19 cellular contexts compared by ENCODE assay signal in the genomic region with DNA sequence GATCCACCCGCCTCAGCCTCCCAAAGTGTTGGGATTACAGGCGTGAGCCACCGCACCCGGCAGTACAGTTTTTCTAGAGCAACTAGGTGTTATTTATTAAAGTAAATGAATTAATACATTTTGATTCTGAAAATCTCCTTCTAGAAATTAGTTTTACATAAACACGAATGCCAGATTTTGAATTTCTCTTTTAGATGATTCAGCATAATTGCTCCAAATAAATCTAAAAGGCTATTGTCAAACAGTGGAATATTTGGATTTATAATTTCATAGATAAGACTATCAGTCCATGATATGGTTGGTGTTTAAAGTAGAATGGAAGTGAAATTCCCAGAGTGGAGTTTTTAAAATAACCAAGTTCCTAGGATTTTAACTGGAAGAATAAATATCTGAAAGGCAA. TPM values are rescaled to one million over a fixed set of nuclear protein-coding genes. Genes with fewer than 3 reads are reported as not detected.
DNase-seq lines count a peak whose midpoint lies in the region; ATAC-seq, FAIRE-seq and TF ChIP-seq lines count a peak whose summit lies in the region.
"Had no signal": no experiment of that assay in that cellular context is flagged by ENCODE, and none has a peak within 500 bp of the region (broad histone marks: within the 10 kb centered on the region; RNA-seq: fewer than 3 reads in every experiment).

No MANE protein-coding gene starts in this region.

- H3K79me2 ChIP-seq in PC-9 (ENCODE audit: low read depth): peaks cover 31% of the 10 kb centered on the region

- H3K9me3 ChIP-seq in A549 (peaks cover 4% of the 10 kb centered on the region; the same call in 1 of the 3 replicates), PC-9 (ENCODE audit: insufficient read depth, low read depth) (0 out of 2 replicates have a peak, but pooled peaks cover 3% of the 10 kb centered on the region)
- no peaks in the 10 kb centered on the region for H3K9me3 ChIP-seq in CD4-positive, alpha-beta T cell (ENCODE audit: control insufficient read depth, low read length)
- H3K9me3 ChIP-seq: BE2C, MG63, thoracic aorta had no signal

- H3K27ac ChIP-seq in A549: no peak overlapping the region; a peak in 1 of 6 replicates
- H3K27ac ChIP-seq in CD4-positive, alpha-beta T cell (ENCODE audit: low read depth, low read length): no peak overlapping the region
- peak overlapping the region; percentile 91; the same call in 1 of the 2 replicates for H3K27ac ChIP-seq in PC-9
- H3K27ac ChIP-seq: skin epidermis, thoracic aorta had no signal

- no peaks in the 10 kb centered on the region for H3K9me2 ChIP-seq in PC-9 (ENCODE audit: insufficient read depth)

- H3F3A ChIP-seq in PC-9 (ENCODE audit: insufficient read depth, low read depth): peaks cover 13% of the 10 kb centered on the region

- H3K4me3 ChIP-seq in A549: no peak overlapping the region
- peak overlapping the region; percentile 94; the same call in 1 of the 2 replicates for H3K4me3 ChIP-seq in PC-9
- H3K4me3 ChIP-seq: skin epidermis had no signal

- ATAC-seq in A549: no peak
- no peak for ATAC-seq in CD4-positive, alpha-beta T cell (ENCODE audit: poor library complexity)

- H4K20me1 ChIP-seq in PC-9 (ENCODE audit: insufficient read depth): no peaks in the 10 kb centered on the region

- BruUV-seq in PC-9 (replicated peaks; lab: Mats Ljungman, UMichigan): no TSS peak

- H2AFZ ChIP-seq in PC-9: peak overlapping the region; percentile 99; the same call in 1 of the 2 replicates

- peaks cover 18% of the 10 kb centered on the region for H3K36me3 ChIP-seq in PC-9 (ENCODE audit: low read depth)
- H3K36me3 ChIP-seq: thoracic aorta had no signal

- H3K4me3 Mint-ChIP-seq in CD4-positive, alpha-beta T cell: peak overlapping the region; percentile 88
- peak overlapping the region; percentile 83 for H3K4me3 Mint-ChIP-seq in mesothelial cell of epicardium

- POLR2A ChIA-PET in A549 (lab: Yijun Ruan, JAX) (no interaction called here), PC-9 (lab: Charles Lee; ENCODE audit: unreplicated experiment) (no interaction called here)
- POLR2A ChIA-PET in CD4-positive, alpha-beta T cell (lab: Charles Lee): interaction anchor here (0.7 kb wide), 1 partner anchor 32 kb away, joined by 3 read pairs; no protein-coding TSS in a partner anchor

- no peak for TF ChIP-seq POLR2A in A549 (IDR thresholded peaks at IDR 0.05; ENCODE audit: low read length)

- peak overlapping the region; percentile 82 for H3K27ac Mint-ChIP-seq in CD4-positive, alpha-beta T cell
- H3K27ac Mint-ChIP-seq in mesothelial cell of epicardium: no peak overlapping the region

- peaks cover 43% of the 10 kb centered on the region for H3K4me1 Mint-ChIP-seq in CD4-positive, alpha-beta T cell (ENCODE audit: low read depth)
- H3K4me1 Mint-ChIP-seq in mesothelial cell of epicardium: peaks cover 18% of the 10 kb centered on the region

- H3K9me3 Mint-ChIP-seq in CD4-positive, alpha-beta T cell: no peaks in the 10 kb centered on the region
- H3K9me3 Mint-ChIP-seq in mesothelial cell of epicardium: peaks cover 9% of the 10 kb centered on the region

- DNase-seq in A549 (ENCODE audit: low read depth in 1 of 2, low spot score in 1 of 2) (no peak), PC-9 (no peak), mesothelial cell of epicardium (ENCODE audit: low spot score in 2 of 2, unreplicated experiment in 2 of 2) (no peak), NCI-H2196 treated with DMSO at 0.1 percent for 48 hours (lab: John Stamatoyannopoulos, UW; ENCODE audit: unreplicated experiment) (no peak), SHP77 (lab: John Stamatoyannopoulos, UW) (no peak)
- no peak for DNase-seq in CD4-positive, alpha-beta T cell
- no peak for DNase-seq in effector CD4-positive, alpha-beta T cell
- DNase-seq: activated CD4-positive, alpha-beta T cell treated with anti-CD3 and anti-CD28 coated beads for 48 hours; activated T-cell treated with anti-CD3 and anti-CD28 coated beads, Interleukin-2, amount 50 U/mL, for 1 hour; BE2C; DMS153; effector CD8-positive, alpha-beta T cell; MG63; NCI-H1694 treated with DMSO at 0.1 percent for 48 hours; posterior cingulate gyrus; SIG-M5; stimulated activated CD4-positive, alpha-beta T cell treated with anti-CD3 and anti-CD28 coated beads, Interleukin-4, amount 100 ng/mL, for 24 hours had no signal

- WGBS in A549 (ENCODE audit: missing lambda C conversion rate): 94% methylated on average over 5 of the region's 5 CpGs

- intact Hi-C loops in CD4-positive, alpha-beta T cell (cut with DNase I, micrococcal nuclease): loop anchor here in 1 of 2 experiments (1.0 kb wide), 1 partner anchor 31 kb away; no protein-coding TSS in a partner anchor
- intact Hi-C loops in PC-9 (cut with micrococcal nuclease; ENCODE audit: unreplicated experiment): no loop called here

- CTCF ChIA-PET in A549 (lab: Yijun Ruan, JAX): no interaction called here
- CTCF ChIA-PET in CD4-positive, alpha-beta T cell (lab: Charles Lee): no interaction called here
- CTCF ChIA-PET in PC-9 (lab: Charles Lee): no interaction called here

- no peak overlapping the region for H3K4me2 ChIP-seq in A549
- H3K4me2 ChIP-seq in PC-9: peak overlapping the region; percentile 84

- TF ChIP-seq RAD21 in A549 (conservative IDR thresholded peaks at IDR 0.05 in 1 of 2, IDR thresholded peaks at IDR 0.05 in 1 of 2): no peak

- TF ChIP-seq EP300 in A549 (IDR thresholded peaks at IDR 0.05): no peak

- TF ChIP-seq CTCF in A549 (IDR thresholded peaks at IDR 0.05) (no peak), PC-9 (conservative IDR thresholded peaks at IDR 0.05) (no peak), mesothelial cell of epicardium (IDR thresholded peaks at IDR 0.05; ENCODE audit: unreplicated experiment) (no peak)
- no peak for TF ChIP-seq CTCF in CD4-positive, alpha-beta T cell (IDR thresholded peaks at IDR 0.05)

- peaks cover 10% of the 10 kb centered on the region for H3K27me3 Mint-ChIP-seq in CD4-positive, alpha-beta T cell
- no peaks in the 10 kb centered on the region for H3K27me3 Mint-ChIP-seq in mesothelial cell of epicardium (ENCODE audit: low read depth)

- H3K36me3 Mint-ChIP-seq in CD4-positive, alpha-beta T cell (ENCODE audit: low read depth): peaks cover 31% of the 10 kb centered on the region
- peaks cover 15% of the 10 kb centered on the region for H3K36me3 Mint-ChIP-seq in mesothelial cell of epicardium

- no peak for FAIRE-seq in A549 (lab: Jason Lieb, UNC)

- peaks cover 18% of the 10 kb centered on the region for H3K4me1 ChIP-seq in A549
- peaks cover 24% of the 10 kb centered on the region for H3K4me1 ChIP-seq in PC-9 (replicated peaks; ENCODE audit: insufficient read depth)

- peaks cover 9% of the 10 kb centered on the region for H3K27me3 ChIP-seq in CD4-positive, alpha-beta T cell (ENCODE audit: control insufficient read depth, insufficient read depth, low read length)
- no peaks in the 10 kb centered on the region for H3K27me3 ChIP-seq in PC-9 (ENCODE audit: insufficient read depth, low read depth)
- H3K27me3 ChIP-seq: BE2C had no signal

TF ChIP-seq in A549, 52 proteins besides CTCF, POLR2A, EP300 and RAD21:
- TF ChIP-seq MAFK (IDR thresholded peaks at IDR 0.05; ENCODE audit: partially characterized antibody) (peak; percentile 87), CHD2 (IDR thresholded peaks at IDR 0.05; ENCODE audit: low read length, partially characterized antibody) (no peak)

RNA-seq across cellular contexts. Expression of gene PHF14, which starts 1.5 kb away (rescaled TPM):
- 34.2 and 48.0 TPM in 2 replicates for polyA plus RNA-seq in A549 (2011; rRNA removed)
- 9.0 and 12.4 TPM in 2 replicates for polyA plus RNA-seq in A549 (2012; cell fraction: cytosol; rRNA removed)
- 5.5 and 7.4 TPM in 2 replicates for polyA plus RNA-seq in A549 (2012; cell fraction: nucleus; rRNA removed)
- 32.2 to 36.7 TPM (median 35.7 TPM) in 3 replicates for polyA plus RNA-seq in A549 (2017; fragmentation: RNase III; extraction: RNeasy Plus Mini Kit Qiagen cat#74134 plus additional on column Dnase treatment)
- polyA minus RNA-seq in A549 (2011; rRNA and poly(A)+ RNA removed): 29.8 and 32.6 TPM in 2 replicates
- 10 to 100 TPM; 23.1 TPM for total RNA-seq in CD4-positive, alpha-beta T cell
- 48.7 and 49.3 TPM in 2 replicates for total RNA-seq in PC-9 (2021)
- total RNA-seq in mesothelial cell of epicardium: 67.8 to 72.1 TPM (median 71.1 TPM) in 3 replicates
